ENCODE assay signal across 1 cellular context in genomic region chr6:138814179-138814834, GRCh38.
TF ChIP-seq lines count a peak whose summit lies in the region.

No MANE protein-coding gene starts in this region.

TF ChIP-seq in HepG2, 621 proteins besides CTCF, POLR2A, EP300 and RAD21 (continues in another document):
- TF ChIP-seq CSRNP2 (CRISPR knock-in tag; conservative IDR thresholded peaks at IDR 0.05; ENCODE audit: low read depth) (no peak), ZNF772 (CRISPR knock-in tag; IDR thresholded peaks at IDR 0.05) (no peak), FOXM1 (CRISPR knock-in tag; IDR thresholded peaks at IDR 0.05) (no peak), ZNF776 (CRISPR knock-in tag; IDR thresholded peaks at IDR 0.05) (no peak), KDM6A (CRISPR knock-in tag; IDR thresholded peaks at IDR 0.05; ENCODE audit: low read depth) (peak; percentile 73), MXI1 (IDR thresholded peaks at IDR 0.05; ENCODE audit: borderline replicate concordance, low read depth, low read length) (no peak), ZIK1 (CRISPR knock-in tag; IDR thresholded peaks at IDR 0.05; ENCODE audit: borderline replicate concordance, low read depth) (no peak), ZNF232 (CRISPR knock-in tag; IDR thresholded peaks at IDR 0.05; ENCODE audit: borderline replicate concordance) (no peak), ZNF75D (CRISPR knock-in tag; IDR thresholded peaks at IDR 0.05; ENCODE audit: borderline replicate concordance) (no peak), SNRNP70 (IDR thresholded peaks at IDR 0.05; ENCODE audit: low read depth, low read length) (no peak), ZNF207 (IDR thresholded peaks at IDR 0.05; ENCODE audit: borderline replicate concordance) (no peak), ARID5B (CRISPR knock-in tag; IDR thresholded peaks at IDR 0.05) (peak; percentile 85), ZNF652 (CRISPR knock-in tag; IDR thresholded peaks at IDR 0.05; ENCODE audit: borderline replicate concordance, low read depth) (no peak), HNRNPLL (IDR thresholded peaks at IDR 0.05; ENCODE audit: low read depth, low read length, poor library complexity, severe bottlenecking) (no peak), PRPF4 (IDR thresholded peaks at IDR 0.05; ENCODE audit: low read depth, low read length, poor library complexity, severe bottlenecking) (no peak), ZNF605 (CRISPR knock-in tag; IDR thresholded peaks at IDR 0.05) (no peak), FIP1L1 (IDR thresholded peaks at IDR 0.05; ENCODE audit: borderline replicate concordance, insufficient read depth, low read depth, low read length) (no peak), AGO2 (optimal IDR thresholded peaks at IDR 0.05; ENCODE audit: low read depth, low read length) (no peak), KLF11 (CRISPR knock-in tag; IDR thresholded peaks at IDR 0.05) (no peak), SOX13 (IDR thresholded peaks at IDR 0.05) (no peak; the same call in none of the 2 replicates), SOX13 (CRISPR knock-in tag; conservative IDR thresholded peaks at IDR 0.05 in 1 of 2, IDR thresholded peaks at IDR 0.05 in 1 of 2) (peak in 1 of 2 experiments; percentile 94; a peak in 2 of 4 replicates), AHR (CRISPR knock-in tag; IDR thresholded peaks at IDR 0.05) (no peak), PRDM4 (CRISPR knock-in tag; IDR thresholded peaks at IDR 0.05; ENCODE audit: borderline replicate concordance) (no peak), BATF2 (CRISPR knock-in tag; IDR thresholded peaks at IDR 0.05) (no peak), ZNF234 (CRISPR knock-in tag; conservative IDR thresholded peaks at IDR 0.05) (no peak), NCOR1 (IDR thresholded peaks at IDR 0.05; ENCODE audit: borderline replicate concordance, low read length) (peak; percentile 71; the same call in 1 of the 2 replicates), RFX5 (IDR thresholded peaks at IDR 0.05; ENCODE audit: low read depth, low read length) (no peak), ZNF850 (CRISPR knock-in tag; conservative IDR thresholded peaks at IDR 0.05) (no peak), ZFAT (CRISPR knock-in tag; conservative IDR thresholded peaks at IDR 0.05) (no peak), XRCC5 (optimal IDR thresholded peaks at IDR 0.05; ENCODE audit: low read length) (no peak), HOXA3 (CRISPR knock-in tag; IDR thresholded peaks at IDR 0.05) (no peak; the same call in 1 of the 2 replicates), ISL2 (CRISPR knock-in tag; IDR thresholded peaks at IDR 0.05) (peak; percentile 88), ZKSCAN1 (IDR thresholded peaks at IDR 0.05; ENCODE audit: low read length) (no peak), THAP11 (CRISPR knock-in tag; IDR thresholded peaks at IDR 0.05) (no peak; the same call in 1 of the 2 replicates), MAFF (IDR thresholded peaks at IDR 0.05; ENCODE audit: low read depth, low read length) (no peak), CBFB (CRISPR knock-in tag; IDR thresholded peaks at IDR 0.05) (no peak), ZFP82 (CRISPR knock-in tag; IDR thresholded peaks at IDR 0.05; ENCODE audit: borderline replicate concordance) (no peak), NKX3-1 (CRISPR knock-in tag; IDR thresholded peaks at IDR 0.05) (peak; percentile 72; the same call in 1 of the 2 replicates), ZBTB42 (CRISPR knock-in tag; IDR thresholded peaks at IDR 0.05) (no peak), TRIM24 (CRISPR knock-in tag; IDR thresholded peaks at IDR 0.05) (no peak), PBX2 (CRISPR knock-in tag; IDR thresholded peaks at IDR 0.05) (no peak; the same call in 1 of the 2 replicates), ZNF720 (CRISPR knock-in tag; IDR thresholded peaks at IDR 0.05) (no peak), ZNF678 (CRISPR knock-in tag; IDR thresholded peaks at IDR 0.05) (no peak), MIER2 (CRISPR knock-in tag; IDR thresholded peaks at IDR 0.05) (no peak), ZNF446 (CRISPR knock-in tag; IDR thresholded peaks at IDR 0.05) (no peak), KMT2B (CRISPR knock-in tag; IDR thresholded peaks at IDR 0.05) (no peak), PLSCR1 (CRISPR knock-in tag; IDR thresholded peaks at IDR 0.05; ENCODE audit: borderline replicate concordance) (no peak), PHF5A (CRISPR knock-in tag; IDR thresholded peaks at IDR 0.05; ENCODE audit: low read depth, unreplicated experiment) (peak; percentile 45), XBP1 (CRISPR knock-in tag; IDR thresholded peaks at IDR 0.05) (no peak), ZBTB37 (CRISPR knock-in tag; IDR thresholded peaks at IDR 0.05) (no peak), ZSCAN25 (CRISPR knock-in tag; IDR thresholded peaks at IDR 0.05) (no peak), ZNF543 (CRISPR knock-in tag; IDR thresholded peaks at IDR 0.05) (no peak)
- TF ChIP-seq, protein P1, sequence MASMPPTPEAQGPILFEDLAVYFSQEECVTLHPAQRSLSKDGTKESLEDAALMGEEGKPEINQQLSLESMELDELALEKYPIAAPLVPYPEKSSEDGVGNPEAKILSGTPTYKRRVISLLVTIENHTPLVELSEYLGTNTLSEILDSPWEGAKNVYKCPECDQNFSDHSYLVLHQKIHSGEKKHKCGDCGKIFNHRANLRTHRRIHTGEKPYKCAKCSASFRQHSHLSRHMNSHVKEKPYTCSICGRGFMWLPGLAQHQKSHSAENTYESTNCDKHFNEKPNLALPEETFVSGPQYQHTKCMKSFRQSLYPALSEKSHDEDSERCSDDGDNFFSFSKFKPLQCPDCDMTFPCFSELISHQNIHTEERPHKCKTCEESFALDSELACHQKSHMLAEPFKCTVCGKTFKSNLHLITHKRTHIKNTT (CRISPR knock-in tag; IDR thresholded peaks at IDR 0.05) = no peak
- TF ChIP-seq, protein P2, sequence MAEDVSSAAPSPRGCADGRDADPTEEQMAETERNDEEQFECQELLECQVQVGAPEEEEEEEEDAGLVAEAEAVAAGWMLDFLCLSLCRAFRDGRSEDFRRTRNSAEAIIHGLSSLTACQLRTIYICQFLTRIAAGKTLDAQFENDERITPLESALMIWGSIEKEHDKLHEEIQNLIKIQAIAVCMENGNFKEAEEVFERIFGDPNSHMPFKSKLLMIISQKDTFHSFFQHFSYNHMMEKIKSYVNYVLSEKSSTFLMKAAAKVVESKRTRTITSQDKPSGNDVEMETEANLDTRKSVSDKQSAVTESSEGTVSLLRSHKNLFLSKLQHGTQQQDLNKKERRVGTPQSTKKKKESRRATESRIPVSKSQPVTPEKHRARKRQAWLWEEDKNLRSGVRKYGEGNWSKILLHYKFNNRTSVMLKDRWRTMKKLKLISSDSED (CRISPR knock-in tag; IDR thresholded peaks at IDR 0.05) = no peak
